In genomic region chr7:24283900-24284698, GRCh38 we compare ENCODE assay signal across 10 cellular contexts. TPM values are rescaled to one million over a fixed set of nuclear protein-coding genes. Genes with fewer than 3 reads are reported as not detected.
DNase-seq lines count a peak whose midpoint lies in the region; ATAC-seq and TF ChIP-seq lines count a peak whose summit lies in the region.
"Had no signal": no experiment of that assay in that cellular context is flagged by ENCODE, and none has a peak within 500 bp of the region (broad histone marks: within the 10 kb centered on the region; RNA-seq: fewer than 3 reads in every experiment).

Gene NPY (plus strand): TSS chr7:24284190. CDS start chr7:24285241, 1,051 bp downstream.

- DNase-seq in NCI-H69 (lab: John Stamatoyannopoulos, UW): peak; percentile 31
- no peak for DNase-seq in effector memory CD4-positive, alpha-beta T cell
- no peak for DNase-seq in gastrocnemius medialis
- DNase-seq in HCEC 1CT: no peak

- H3K79me2 ChIP-seq in DOHH2 (ENCODE audit: control insufficient read depth, low read length): no peaks in the 10 kb centered on the region

- H3K27ac ChIP-seq in DOHH2 (ENCODE audit: low read depth, low read length): no peak within 1 kb of the TSS
- H3K27ac ChIP-seq in effector memory CD4-positive, alpha-beta T cell (ENCODE audit: insufficient read depth, low read length, poor library complexity, severe bottlenecking): no peak within 1 kb of the TSS
- H3K27ac ChIP-seq in gastrocnemius medialis: no peak within 1 kb of the TSS

- no peak for TF ChIP-seq POLR2A in gastrocnemius medialis (IDR thresholded peaks at IDR 0.05)

- no peaks in the 10 kb centered on the region for H3F3A ChIP-seq in DOHH2 (ENCODE audit: control insufficient read depth, insufficient read depth)

- ATAC-seq in gastrocnemius medialis (no peak), GM18517 (IDR thresholded peaks at IDR 0.05; ENCODE audit: unreplicated experiment) (no peak), HG03521 (IDR thresholded peaks at IDR 0.05; ENCODE audit: unreplicated experiment) (no peak), GM21367 (IDR thresholded peaks at IDR 0.05; ENCODE audit: unreplicated experiment) (no peak)

- H3K4me1 ChIP-seq in DOHH2 (ENCODE audit: control insufficient read depth, low read length): peaks cover 4% of the 10 kb centered on the region; the same call in 1 of the 2 replicates
- H3K4me1 ChIP-seq in effector memory CD4-positive, alpha-beta T cell (ENCODE audit: control insufficient read depth, insufficient read depth, low read length, poor library complexity, severe bottlenecking): peaks cover 8% of the 10 kb centered on the region
- no peaks in the 10 kb centered on the region for H3K4me1 ChIP-seq in gastrocnemius medialis

- TF ChIP-seq CTCF in DOHH2 (IDR thresholded peaks at IDR 0.05; ENCODE audit: low read depth, low read length, poor library complexity, severe bottlenecking) (no peak), gastrocnemius medialis (IDR thresholded peaks at IDR 0.05 in 4 of 5, conservative IDR thresholded peaks at IDR 0.05 in 1 of 5) (no peak)

- H3K9me3 ChIP-seq in DOHH2 (ENCODE audit: control insufficient read depth, insufficient read depth, low read length): no peaks in the 10 kb centered on the region
- no peaks in the 10 kb centered on the region for H3K9me3 ChIP-seq in effector memory CD4-positive, alpha-beta T cell (ENCODE audit: control insufficient read depth, low read length)
- H3K9me3 ChIP-seq in gastrocnemius medialis: no peaks in the 10 kb centered on the region
- H3K9me3 ChIP-seq: mucosa of descending colon had no signal

- no peaks in the 10 kb centered on the region for H4K20me1 ChIP-seq in DOHH2 (ENCODE audit: control insufficient read depth, insufficient read depth, low read depth, low read length)

- H3K27me3 ChIP-seq in DOHH2 (ENCODE audit: control insufficient read depth, low read length): peaks cover 63% of the 10 kb centered on the region
- H3K27me3 ChIP-seq in effector memory CD4-positive, alpha-beta T cell (replicated peaks; ENCODE audit: control insufficient read depth, insufficient read depth, low read length, poor library complexity, severe bottlenecking): peaks cover 16% of the 10 kb centered on the region
- peaks cover 29 to 47% (median 33%) of the 10 kb centered on the region in 3 donors for H3K27me3 ChIP-seq in gastrocnemius medialis

- no peaks in the 10 kb centered on the region for H3K9me2 ChIP-seq in DOHH2 (replicated peaks; ENCODE audit: control insufficient read depth, low read length)

- peak within 1 kb of the TSS; percentile 51 for H3K4me2 ChIP-seq in DOHH2 (ENCODE audit: low read length)

- H3K36me3 ChIP-seq in DOHH2 (ENCODE audit: control insufficient read depth, low read length): no peaks in the 10 kb centered on the region
- H3K36me3 ChIP-seq in effector memory CD4-positive, alpha-beta T cell (ENCODE audit: control insufficient read depth, insufficient read depth, low read length): no peaks in the 10 kb centered on the region
- no peaks in the 10 kb centered on the region for H3K36me3 ChIP-seq in gastrocnemius medialis

- H3K4me3 ChIP-seq in DOHH2 (ENCODE audit: low read length): peak within 1 kb of the TSS; percentile 46
- H3K4me3 ChIP-seq in effector memory CD4-positive, alpha-beta T cell (ENCODE audit: insufficient read depth, low read depth, low read length, poor library complexity, severe bottlenecking): peak within 1 kb of the TSS; percentile 30
- H3K4me3 ChIP-seq in gastrocnemius medialis: peak within 1 kb of the TSS in 3 of 4 donors; percentile 13 to 36 (median 23)
- H3K4me3 ChIP-seq: mucosa of descending colon had no signal

- in situ Hi-C loops in gastrocnemius medialis (cut with MboI; ENCODE audit: low sequenced_read_pairs in 4 of 4): loop anchor here in 1 of 4 donors (25.0 kb wide), 1 partner anchor 378 kb away; no protein-coding TSS in a partner anchor

- intact Hi-C loops in gastrocnemius medialis (cut with DNase I; ENCODE audit: low total_unique reads): no loop called here

RNA-seq across cellular contexts. Expression of gene NPY, which starts in this region (rescaled TPM):
- not detected for total RNA-seq in gastrocnemius medialis
- total RNA-seq: M059J had no signal
